ENCODE assay signal across 24 cellular contexts in genomic region chr2:169089182-169089581, GRCh38. TPM values are rescaled to one million over a fixed set of nuclear protein-coding genes. Genes with fewer than 3 reads are reported as not detected.
DNase-seq lines count a peak whose midpoint lies in the region; ATAC-seq, FAIRE-seq and TF ChIP-seq lines count a peak whose summit lies in the region.
"Had no signal": no experiment of that assay in that cellular context is flagged by ENCODE, and none has a peak within 500 bp of the region (broad histone marks: within the 10 kb centered on the region; RNA-seq: fewer than 3 reads in every experiment).

No MANE protein-coding gene starts in this region.

- no peak for TF ChIP-seq RAD21 in HepG2 (CRISPR knock-in tag; IDR thresholded peaks at IDR 0.05)

- H3K9ac ChIP-seq in HepG2 (ENCODE audit: insufficient read depth, low read depth, low read length) = no peak overlapping the region
- H3K9ac ChIP-seq: BLaER1, GM23248 had no signal

- peak overlapping the region; percentile 6 for H3K27ac Mint-ChIP-seq in MCF 10A (ENCODE audit: low read depth, unreplicated experiment)
- H3K27ac Mint-ChIP-seq: CD8-positive, alpha-beta memory T cell had no signal

- intact Hi-C loops in MCF 10A (cut with micrococcal nuclease) (no loop called here), breast epithelium (cut with DNase I; ENCODE audit: low total_unique reads) (no loop called here), esophagus muscularis mucosa (cut with DNase I) (no loop called here), HepG2 (cut with micrococcal nuclease; ENCODE audit: unreplicated experiment) (no loop called here)

- H3K4me2 ChIP-seq in HepG2 (ENCODE audit: low read depth, low read length) = no peak overlapping the region
- H3K4me2 ChIP-seq: BLaER1 had no signal

- TF ChIP-seq EP300 in esophagus muscularis mucosa (IDR thresholded peaks at IDR 0.05) = no peak
- TF ChIP-seq EP300 in HepG2 (IDR thresholded peaks at IDR 0.05; ENCODE audit: low read depth in 2 of 2, low read length in 2 of 2) = no peak
- TF ChIP-seq EP300 in HepG2 (CRISPR knock-in tag; IDR thresholded peaks at IDR 0.05; ENCODE audit: borderline replicate concordance) = no peak

- H3K4me1 Mint-ChIP-seq in MCF 10A (ENCODE audit: insufficient read depth, unreplicated experiment) = peaks cover 27% of the 10 kb centered on the region
- H3K4me1 Mint-ChIP-seq: CD8-positive, alpha-beta memory T cell had no signal

- no peak overlapping the region for H2AFZ ChIP-seq in HepG2 (ENCODE audit: low read length)
- H2AFZ ChIP-seq: GM23248 had no signal

- H3K4me3 ChIP-seq in breast epithelium (no peak overlapping the region), esophagus muscularis mucosa (no peak overlapping the region), HepG2 (replicated peaks in 1 of 3; ENCODE audit: insufficient read depth in 1 of 3, low read depth in 2 of 3, low read length in 3 of 3) (no peak overlapping the region)
- H3K4me3 ChIP-seq: BLaER1, GM12878, GM23248 had no signal

- TF ChIP-seq POLR2A in breast epithelium (IDR thresholded peaks at IDR 0.05) (no peak), esophagus muscularis mucosa (IDR thresholded peaks at IDR 0.05; ENCODE audit: low read depth) (no peak), HepG2 (IDR thresholded peaks at IDR 0.05; ENCODE audit: insufficient read depth in 1 of 2, low read depth in 2 of 2, low read length in 2 of 2) (no peak)

- H3K27ac ChIP-seq in breast epithelium (no peak overlapping the region), esophagus muscularis mucosa (replicated peaks in 1 of 4) (no peak overlapping the region), HepG2 (ENCODE audit: extremely low read length, insufficient read depth, low read length) (no peak overlapping the region)
- H3K27ac ChIP-seq: BLaER1, GM23248 had no signal

- H3K27me3 ChIP-seq in breast epithelium = no peaks in the 10 kb centered on the region
- no peaks in the 10 kb centered on the region for H3K27me3 ChIP-seq in esophagus muscularis mucosa
- H3K27me3 ChIP-seq in HepG2 (ENCODE audit: control insufficient read depth in 1 of 2, insufficient read depth in 2 of 2, low read length in 2 of 2) = 0 out of 5 replicates have a peak, but pooled peaks cover 0 to 6% of the 10 kb centered on the region in 2 experiments
- H3K27me3 ChIP-seq: BLaER1 had no signal

- CTCF ChIA-PET in MCF 10A (lab: Yijun Ruan, JAX) = interaction anchor here (0.6 to 1.1 kb wide), 3 partner anchors 20 to 141 kb away, joined by 4 to 7 read pairs (median 7); no protein-coding TSS in a partner anchor
- CTCF ChIA-PET in HepG2 (lab: Yijun Ruan, JAX; ENCODE audit: low intra/inter-chr PET ratio, low total read pairs) = no interaction called here

- TF ChIP-seq CTCF in MCF 10A (IDR thresholded peaks at IDR 0.05; ENCODE audit: unreplicated experiment) (no peak), breast epithelium (IDR thresholded peaks at IDR 0.05) (no peak), esophagus muscularis mucosa (IDR thresholded peaks at IDR 0.05) (no peak), HepG2 (CRISPR knock-in tag; IDR thresholded peaks at IDR 0.05) (no peak)

- POLR2A ChIA-PET in MCF 10A (lab: Yijun Ruan, JAX) = interaction anchor here (0.6 to 1.6 kb wide), 3 partner anchors 10 to 41 kb away, joined by 4 to 5 read pairs (median 4); no protein-coding TSS in a partner anchor
- POLR2A ChIA-PET in HepG2 (lab: Yijun Ruan, JAX) = no interaction called here

- no peaks in the 10 kb centered on the region for H3K79me2 ChIP-seq in HepG2 (ENCODE audit: insufficient read depth, low read length)

- FAIRE-seq in HepG2 (lab: Jason Lieb, UNC) = no peak
- FAIRE-seq: GM12878, H54, HTR-8/SVneo had no signal

- H3K9me3 Mint-ChIP-seq in MCF 10A (ENCODE audit: unreplicated experiment) = no peaks in the 10 kb centered on the region

- H3K27me3 Mint-ChIP-seq in MCF 10A (ENCODE audit: insufficient read depth, unreplicated experiment) = no peaks in the 10 kb centered on the region

- H3K36me3 ChIP-seq in breast epithelium (no peaks in the 10 kb centered on the region), esophagus muscularis mucosa (no peaks in the 10 kb centered on the region), HepG2 (replicated peaks in 1 of 2; ENCODE audit: control insufficient read depth in 1 of 2, insufficient read depth in 2 of 2, low read length in 2 of 2) (no peaks in the 10 kb centered on the region)
- H3K36me3 ChIP-seq: BLaER1 had no signal

- BruUV-seq in MCF 10A (replicated peaks; lab: Mats Ljungman, UMichigan) = no TSS peak
- no TSS peak for BruUV-seq in HepG2 (replicated peaks; lab: Mats Ljungman, UMichigan)

- no peak for ATAC-seq in GM21786 (IDR thresholded peaks at IDR 0.05; ENCODE audit: unreplicated experiment)
- ATAC-seq in HepG2 = no peak
- ATAC-seq: GM12878 had no signal

- no peaks in the 10 kb centered on the region for H4K20me1 ChIP-seq in HepG2 (ENCODE audit: insufficient read depth, low read length)
- H4K20me1 ChIP-seq: BLaER1 had no signal

- H3K9me3 ChIP-seq in breast epithelium (no peaks in the 10 kb centered on the region), esophagus muscularis mucosa (peaks cover 0 to 11% (median 0%) of the 10 kb centered on the region in 4 donors), HepG2 (ENCODE audit: low read length) (no peaks in the 10 kb centered on the region)

- H3K4me3 Mint-ChIP-seq in MCF 10A (ENCODE audit: unreplicated experiment) = no peak overlapping the region
- H3K4me3 Mint-ChIP-seq: CD8-positive, alpha-beta memory T cell; IgD-negative memory B cell had no signal

- in situ Hi-C loops in HepG2 (cut with HindIII; ENCODE audit: extremely low pct_ligation_motif_present, low pct_unique_long_range_greater_than_20kb) = no loop called here

- H3K4me1 ChIP-seq in breast epithelium (peaks cover 0 to 2% of the 10 kb centered on the region in 2 donors), esophagus muscularis mucosa (peaks cover 0 to 9% (median 5%) of the 10 kb centered on the region in 4 donors), HepG2 (ENCODE audit: insufficient read depth, low read length) (no peaks in the 10 kb centered on the region)
- H3K4me1 ChIP-seq: BLaER1 had no signal

- no peak for DNase-seq in MCF 10A (ENCODE audit: unreplicated experiment)
- no peak for DNase-seq in breast epithelium (ENCODE audit: low spot score in 2 of 2)
- DNase-seq in NCI-H2227 treated with DMSO at 0.1 percent for 48 hours (lab: John Stamatoyannopoulos, UW) = peak; percentile 65
- peak; percentile 26 for DNase-seq in esophagus muscularis mucosa (ENCODE audit: extremely low spot score)
- no peak for DNase-seq in activated effector memory CD4-positive, alpha-beta T cell treated with anti-CD3 and anti-CD28 coated beads, Interleukin-2, amount 50 U/mL, for 16 hours
- DNase-seq in HepG2 (ENCODE audit: low spot score) = no peak
- DNase-seq: 8988T; CD8-positive, alpha-beta memory T cell; COR-L47; DMS 273 treated with DMSO at 0.1 percent for 48 hours; DMS53; DND-41; EL; GM23248; HCEC 1CT had no signal

- WGBS in esophagus muscularis mucosa = 71% methylated on average over 2 of the region's 2 CpGs
- WGBS in HepG2 (ENCODE audit: low lambda C conversion rate) = 24% methylated on average over 2 of the region's 2 CpGs

- no peaks in the 10 kb centered on the region for H3K36me3 Mint-ChIP-seq in MCF 10A (ENCODE audit: insufficient read depth, unreplicated experiment)

RNA-seq across cellular contexts. Expression of gene DHRS9, which starts 19.8 kb away (rescaled TPM):
- 0.21 TPM in 1 of 2 replicates, not detected in the other for total RNA-seq in MCF 10A (2022)
- total RNA-seq in breast epithelium = 1 to 10 TPM in 2 of 3 donors, under 1 TPM in 1; 0.73 to 7.8 (median 3.3) TPM
- under 1 TPM in 3 of 4 donors, not detected in 1; 0.75 to 0.99 (median 0.83) TPM for total RNA-seq in esophagus muscularis mucosa
- not detected in 2 replicates for total RNA-seq in HepG2 (2016; rRNA removed; fragmentation: Illumina TruSeq; extraction: Trizol)
- total RNA-seq in HepG2 (2016; cell fraction: cytosol; rRNA removed; fragmentation: Illumina TruSeq; extraction: Trizol; ENCODE audit: low read depth) = not detected in 2 replicates
- not detected in 2 replicates for total RNA-seq in HepG2 (2016; cell fraction: insoluble cytoplasmic fraction; rRNA removed; fragmentation: Illumina TruSeq; extraction: Trizol)
- total RNA-seq in HepG2 (2016; cell fraction: membrane; rRNA removed; fragmentation: Illumina TruSeq; extraction: Trizol) = not detected in 2 replicates
- not detected in 2 replicates for total RNA-seq in HepG2 (2016; cell fraction: nucleus; rRNA removed; fragmentation: Illumina TruSeq; extraction: Trizol)
- polyA plus RNA-seq in HepG2 (2011; rRNA removed) = not detected in 2 replicates
- polyA plus RNA-seq in HepG2 (2011; cell fraction: cytosol; rRNA removed) = not detected in 2 replicates
- not detected in 2 replicates for polyA plus RNA-seq in HepG2 (2011; cell fraction: nucleus; rRNA removed)
- not detected in 2 replicates for polyA plus RNA-seq in HepG2 (2012)
- not detected in 2 replicates for polyA plus RNA-seq in HepG2 (2016; cell fraction: cytosol; fragmentation: Illumina TruSeq; extraction: Trizol; ENCODE audit: low read depth)
- not detected in 2 replicates for polyA plus RNA-seq in HepG2 (2016; cell fraction: insoluble cytoplasmic fraction; fragmentation: Illumina TruSeq; extraction: Trizol; ENCODE audit: low read depth)
- polyA plus RNA-seq in HepG2 (2016; cell fraction: membrane; fragmentation: Illumina TruSeq; extraction: Trizol; ENCODE audit: low read depth) = not detected in 2 replicates
- not detected in 2 replicates for polyA plus RNA-seq in HepG2 (2016; cell fraction: nucleus; fragmentation: Illumina TruSeq; extraction: Trizol; ENCODE audit: insufficient read depth, low read depth)
- 0.14 TPM in 1 of 2 replicates, not detected in the other for polyA minus RNA-seq in HepG2 (2011; rRNA and poly(A)+ RNA removed; ENCODE audit: low replicate concordance)
- not detected in 2 replicates for polyA minus RNA-seq in HepG2 (2011; cell fraction: cytosol; rRNA and poly(A)+ RNA removed)
- polyA minus RNA-seq in HepG2 (2011; cell fraction: nucleus; rRNA and poly(A)+ RNA removed) = not detected in 2 replicates
- total RNA-seq: A673, G401, GM23248 had no signal
- polyA plus RNA-seq: AG04450; CD8-positive, alpha-beta memory T cell; GM23248 had no signal

RNA-seq across cellular contexts. Expression of gene ABCB11, which starts 58.1 kb away (rescaled TPM):
- total RNA-seq in MCF 10A (2022) (0.05 TPM in 1 of 2 replicates, not detected in the other), breast epithelium (10 to 100 TPM in 1 of 3 donors, under 1 TPM in 2; under 0.01 to 18.4 (median 0.66) TPM), esophagus muscularis mucosa (under 1 TPM in 1 of 4 donors, not detected in 3; 0.06 TPM), HepG2 (2016; rRNA removed; fragmentation: Illumina TruSeq; extraction: Trizol) (not detected in 2 replicates)
- not detected in 2 replicates for total RNA-seq in HepG2 (2016; cell fraction: cytosol; rRNA removed; fragmentation: Illumina TruSeq; extraction: Trizol; ENCODE audit: low read depth)
- not detected in 2 replicates for total RNA-seq in HepG2 (2016; cell fraction: insoluble cytoplasmic fraction; rRNA removed; fragmentation: Illumina TruSeq; extraction: Trizol)
- not detected in 2 replicates for total RNA-seq in HepG2 (2016; cell fraction: membrane; rRNA removed; fragmentation: Illumina TruSeq; extraction: Trizol)
- not detected in 2 replicates for total RNA-seq in HepG2 (2016; cell fraction: nucleus; rRNA removed; fragmentation: Illumina TruSeq; extraction: Trizol)
- not detected in 2 replicates for polyA plus RNA-seq in HepG2 (2011; rRNA removed)
- polyA plus RNA-seq in HepG2 (2011; cell fraction: cytosol; rRNA removed) = not detected in 2 replicates
- not detected in 2 replicates for polyA plus RNA-seq in HepG2 (2011; cell fraction: nucleus; rRNA removed)
- polyA plus RNA-seq in HepG2 (2012) = not detected in 2 replicates
- polyA plus RNA-seq in HepG2 (2016; cell fraction: cytosol; fragmentation: Illumina TruSeq; extraction: Trizol; ENCODE audit: low read depth) = not detected in 2 replicates
- not detected in 2 replicates for polyA plus RNA-seq in HepG2 (2016; cell fraction: insoluble cytoplasmic fraction; fragmentation: Illumina TruSeq; extraction: Trizol; ENCODE audit: low read depth)
- polyA plus RNA-seq in HepG2 (2016; cell fraction: membrane; fragmentation: Illumina TruSeq; extraction: Trizol; ENCODE audit: low read depth) = not detected in 2 replicates
- not detected in 2 replicates for polyA plus RNA-seq in HepG2 (2016; cell fraction: nucleus; fragmentation: Illumina TruSeq; extraction: Trizol; ENCODE audit: insufficient read depth, low read depth)
- polyA minus RNA-seq in HepG2 (2011; rRNA and poly(A)+ RNA removed; ENCODE audit: low replicate concordance) = 0.09 TPM in 1 of 2 replicates, not detected in the other
- polyA minus RNA-seq in HepG2 (2011; cell fraction: cytosol; rRNA and poly(A)+ RNA removed) = not detected in 2 replicates
- not detected in 2 replicates for polyA minus RNA-seq in HepG2 (2011; cell fraction: nucleus; rRNA and poly(A)+ RNA removed)
- total RNA-seq: A673; CD8-positive, alpha-beta memory T cell; G401; GM12878; GM23248 had no signal
- polyA plus RNA-seq: AG04450; CD8-positive, alpha-beta memory T cell; GM12878; GM23248; IgD-negative memory B cell had no signal

Comparison
In these comparisons a context has a peak if more than half of its experiments do, and no peak if none do; other contexts are left out.
1. DNase-seq: peak in NCI-H2227 treated with DMSO at 0.1 percent for 48 hours (single experiment) and esophagus muscularis mucosa (single experiment); none in MCF 10A (single experiment), breast epithelium (0 of 2), activated effector memory CD4-positive, alpha-beta T cell treated with anti-CD3 and anti-CD28 coated beads, Interleukin-2, amount 50 U/mL, for 16 hours (single experiment) and HepG2 (single experiment).